In the genomic region with DNA sequence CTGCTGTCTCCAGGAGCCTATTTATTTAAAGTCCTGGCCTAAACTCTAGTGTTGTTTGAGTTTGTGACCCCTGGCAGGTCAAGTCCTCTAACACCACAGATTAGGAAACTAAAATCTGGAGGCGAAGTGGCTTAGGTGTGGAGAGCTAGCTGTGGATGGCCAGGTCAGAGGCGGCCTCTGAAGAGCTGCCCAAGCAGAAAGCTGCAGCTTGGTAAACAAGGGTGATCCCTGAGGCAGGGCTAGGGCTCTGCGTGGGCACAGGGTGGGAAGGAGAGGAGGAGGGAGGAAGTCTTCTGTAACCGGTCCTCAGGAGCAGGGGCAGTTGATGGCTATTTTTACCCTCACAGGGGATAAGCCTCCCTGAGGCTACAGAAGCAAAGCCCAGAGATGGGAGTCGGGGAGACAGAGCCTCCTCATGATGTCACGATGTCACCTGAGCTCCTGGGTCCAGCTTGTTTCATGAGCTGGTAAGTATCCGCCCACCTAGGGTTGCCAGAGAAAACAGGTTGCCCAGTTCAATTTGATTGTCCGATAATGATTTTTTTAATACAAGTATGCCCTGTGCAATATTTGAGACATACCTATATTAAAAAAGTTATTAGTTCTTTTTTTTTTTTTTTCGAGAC, we compare ENCODE assay signal across 17 cellular contexts.
"Had no signal": no experiment of that assay in that cellular context is flagged by ENCODE, and none has a peak within 500 bp of the region (broad histone marks: within the 10 kb centered on the region; RNA-seq: fewer than 3 reads in every experiment).

No MANE protein-coding gene starts in this region.

- DNase-seq: activated CD4-positive, alpha-beta T cell treated with anti-CD3 and anti-CD28 coated beads, Interleukin-2, amount 50 U/mL, for 4 hours; activated CD8-positive, alpha-beta memory T cell treated with anti-CD3 and anti-CD28 coated beads, Interleukin-2, amount 10 ng/mL, durations not matched to agents 7 days and 5 days; activated gamma-delta T cell; activated naive CD8-positive, alpha-beta T cell treated with anti-CD3 and anti-CD28 coated beads for 36 hours; activated T-cell treated with anti-CD3 and anti-CD28 coated beads, Interleukin-2, amount 50 U/mL, for 24 hours; anterior cingulate cortex; esophagus squamous epithelium; foreskin fibroblast; glutamatergic neuron; immature natural killer cell; left colon; mesenchymal stem cell; ovary; stimulated activated CD4-positive, alpha-beta T cell treated with anti-CD3 and anti-CD28 coated beads, Interleukin-4, amount 100 ng/mL, for 1 hour; stimulated activated CD8-positive, alpha-beta memory T cell treated with anti-CD3 and anti-CD28 coated beads, Interleukin-4, amount 100 ng/mL, for 48 hours; T-helper 2 cell had no signal

- ATAC-seq: activated CD8-positive, alpha-beta memory T cell treated with anti-CD3 and anti-CD28 coated beads, Interleukin-2, amount 10 ng/mL, durations not matched to agents 7 days and 5 days; left colon had no signal

- H3K36me3 ChIP-seq: breast epithelium, esophagus squamous epithelium, ovary had no signal

- H3K4me1 ChIP-seq: breast epithelium, esophagus squamous epithelium had no signal

- H3K4me3 ChIP-seq: breast epithelium, esophagus squamous epithelium, ovary had no signal

- H3K27ac ChIP-seq: esophagus squamous epithelium, ovary had no signal

- H3K27me3 ChIP-seq: breast epithelium, ovary had no signal

- H3K9me3 ChIP-seq: breast epithelium, esophagus squamous epithelium, ovary had no signal
